In the genomic region with DNA sequence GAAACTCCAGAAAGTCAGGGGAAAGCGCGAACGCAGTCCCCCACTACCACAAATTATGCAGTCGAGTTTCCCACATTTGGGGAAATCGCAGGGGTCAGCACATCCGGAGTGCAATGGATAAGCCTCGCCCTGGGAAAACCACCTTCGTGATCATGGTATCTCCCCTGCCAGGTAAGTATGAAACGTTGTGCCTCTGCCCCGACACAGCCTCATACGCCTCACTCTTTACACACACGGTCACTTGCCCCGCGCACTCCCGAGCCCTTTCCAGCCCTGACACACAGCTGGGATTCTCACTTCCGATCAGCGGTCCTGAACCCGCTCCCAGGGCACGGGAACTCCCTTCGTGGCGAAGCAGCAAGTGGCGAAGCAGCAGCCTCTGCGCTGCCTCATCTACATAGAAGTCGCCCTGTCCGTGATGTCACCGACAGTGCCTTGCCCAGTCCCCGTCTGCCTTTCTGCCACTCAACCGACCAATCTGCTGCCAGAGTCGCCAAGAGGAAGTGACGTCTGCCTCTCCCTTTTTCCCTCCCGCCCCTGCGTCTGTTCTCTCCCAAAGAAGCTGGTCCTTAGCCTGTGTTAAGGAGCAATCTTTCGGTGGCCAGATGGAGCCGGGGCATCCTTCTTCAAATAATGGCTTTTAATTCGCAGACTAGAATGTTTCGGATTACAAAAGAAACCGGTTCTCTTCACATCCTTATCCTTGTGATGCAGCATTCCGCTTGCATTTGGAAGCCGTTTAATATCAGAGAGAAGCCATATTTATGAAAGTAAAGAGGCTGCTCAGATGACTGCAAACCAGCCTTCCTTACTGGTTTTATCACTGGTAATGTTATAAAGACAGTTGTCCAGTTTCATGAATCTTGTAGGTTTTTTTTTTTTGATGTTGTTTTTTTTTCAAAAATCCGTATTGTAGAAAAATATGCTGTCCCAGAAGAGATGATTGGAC, we compare ENCODE assay signal across 7 cellular contexts. TPM values are rescaled to one million over a fixed set of nuclear protein-coding genes. Genes with fewer than 3 reads are reported as not detected.
DNase-seq lines count a peak whose midpoint lies in the region; ATAC-seq and TF ChIP-seq lines count a peak whose summit lies in the region.
"Not testable (repeated sequence)": the region's sequence is repeated elsewhere in the genome, so short reads cannot be mapped to it uniquely, and the experiment has no call there.

A gene (minus strand): TSS at position 179 of the 949 bp plus-strand sequence.

- H3K4me3 ChIP-seq in esophagus (ENCODE audit: low read depth in 1 of 2, low read length in 2 of 2), result not testable (repeated sequence)

- peak within 1 kb of the TSS; percentile 82 to 83 for H3K27ac ChIP-seq in esophagus (ENCODE audit: low read depth in 2 of 2, low read length in 1 of 2)

- not testable (repeated sequence) for H3K4me1 Mint-ChIP-seq in T-cell

- peak within 1 kb of the TSS in 1 of 2 donors; percentile 52 for H3K27ac Mint-ChIP-seq in T-cell

- CTCF ChIA-PET in T-cell (lab: Charles Lee), result not testable (repeated sequence)

- DNase-seq in NCI-H2029 treated with DMSO at 0.1 percent for 48 hours (lab: John Stamatoyannopoulos, UW), result peak; percentile 36
- DNase-seq in T-cell, result peak; percentile 49 to 87 (median 68)
- DNase-seq in activated effector memory CD4-positive, alpha-beta T cell treated with anti-CD3 and anti-CD28 coated beads, Interleukin-2, amount 50 U/mL, for 16 hours, result peak; percentile 90
- DNase-seq in medulla oblongata (ENCODE audit: extremely low spot score), result peak; percentile 76
- DNase-seq in stimulated activated CD4-positive, alpha-beta T cell treated with anti-CD3 and anti-CD28 coated beads, Interleukin-12 subunit alpha, Interleukin-12 subunit beta, amount 100 ng/mL, for 48 hours (ENCODE audit: low read depth in 2 of 3, low spot score in 1 of 3), result peak; percentile 43 to 65 (median 43)

- peak; percentile 36 for TF ChIP-seq POLR2A in GM19193 (IDR thresholded peaks at IDR 0.05; ENCODE audit: extremely low read depth, insufficient read depth, insufficient read length)

- WGBS in esophagus, 2 donors, result 2 to 3% methylated on average over 24 to 37 of the region's 40 CpGs

- H3K4me1 ChIP-seq in esophagus (ENCODE audit: control insufficient read depth in 2 of 2, insufficient read depth in 2 of 2, low read length in 1 of 2), result not testable (repeated sequence)

- H3K36me3 Mint-ChIP-seq in T-cell, result not testable (repeated sequence)

- H3K9me3 Mint-ChIP-seq in T-cell, result not testable (repeated sequence)

- H3K27me3 Mint-ChIP-seq in T-cell, result peaks cover 16 to 19% of the 10 kb centered on the region in 2 donors

- not testable (repeated sequence) for H3K36me3 ChIP-seq in esophagus (ENCODE audit: control insufficient read depth in 2 of 2, insufficient read depth in 2 of 2, low read length in 1 of 2)

- not testable (repeated sequence) for H3K27me3 ChIP-seq in esophagus (ENCODE audit: control insufficient read depth in 1 of 2, insufficient read depth in 2 of 2, low read length in 2 of 2)

- not testable (repeated sequence) for H3K9me3 ChIP-seq in esophagus (ENCODE audit: control insufficient read depth in 2 of 2, insufficient read depth in 1 of 2, low read depth in 1 of 2, low read length in 1 of 2)

- not testable (repeated sequence) for H3K4me3 Mint-ChIP-seq in T-cell

- POLR2A ChIA-PET in T-cell (lab: Charles Lee), result interaction anchor here in 1 of 2 donors (0.6 kb wide), 1 partner anchor 390 kb away, joined by 15 read pairs; no protein-coding TSS in a partner anchor

- peak; percentile 64 to 76 (median 70) for ATAC-seq in T-cell (replicated peaks in 1 of 4)

RNA-seq across cellular contexts. Expression of the gene that starts here (rescaled TPM):
- 1,000 to 10,000 TPM; 2,148 to 4,743 (median 3,650) TPM for total RNA-seq in T-cell
- polyA plus RNA-seq in esophagus, result not detected

Comparison
In these comparisons a context has a peak if more than half of its experiments do, and no peak if none do; other contexts are left out.
1. DNase-seq: peak in every context shown above with its lines; median percentile 90 in activated effector memory CD4-positive, alpha-beta T cell treated with anti-CD3 and anti-CD28 coated beads, Interleukin-2, amount 50 U/mL, for 16 hours; 76 in medulla oblongata; 68 in T-cell; 43 in stimulated activated CD4-positive, alpha-beta T cell treated with anti-CD3 and anti-CD28 coated beads, Interleukin-12 subunit alpha, Interleukin-12 subunit beta, amount 100 ng/mL, for 48 hours; 36 in NCI-H2029 treated with DMSO at 0.1 percent for 48 hours.